ENCODE assay signal across 29 cellular contexts in genomic region chr9:129223551-129224208, GRCh38. TPM values are rescaled to one million over a fixed set of nuclear protein-coding genes. Genes with fewer than 3 reads are reported as not detected.
DNase-seq lines count a peak whose midpoint lies in the region; ATAC-seq and TF ChIP-seq lines count a peak whose summit lies in the region.
"Had no signal": no experiment of that assay in that cellular context is flagged by ENCODE, and none has a peak within 500 bp of the region (broad histone marks: within the 10 kb centered on the region; RNA-seq: fewer than 3 reads in every experiment).

No MANE protein-coding gene starts in this region.

- ATAC-seq in central memory CD8-positive, alpha-beta T cell (replicated peaks; ENCODE audit: extremely low read depth, poor library complexity, severe bottlenecking), result no peak
- no peak for ATAC-seq in naive thymus-derived CD4-positive, alpha-beta T cell
- ATAC-seq in HG03460 (IDR thresholded peaks at IDR 0.05; ENCODE audit: unreplicated experiment), result no peak

- no CpG with 5 or more reads among the region's 15 CpGs for WGBS in neuronal stem cell (ENCODE audit: extremely low coverage in 2 of 2, insufficient read length in 2 of 2, insufficient replicate concordance in 1 of 2), 2 donors

- CTCF ChIA-PET in naive thymus-derived CD4-positive, alpha-beta T cell (lab: Charles Lee), result interaction anchor here (0.6 kb wide), 1 partner anchor 16 kb away, joined by 5 read pairs; no protein-coding TSS in a partner anchor

- H3K9me3 ChIP-seq in BE2C, result no peaks in the 10 kb centered on the region
- H3K9me3 ChIP-seq in neuronal stem cell (replicated peaks in 1 of 2; ENCODE audit: control insufficient read depth in 2 of 2, insufficient read depth in 1 of 2, low read depth in 1 of 2, low read length in 2 of 2), result no peaks in the 10 kb centered on the region
- H3K9me3 ChIP-seq in naive thymus-derived CD4-positive, alpha-beta T cell (ENCODE audit: control insufficient read depth in 2 of 3, low read length in 3 of 3), result no peaks in the 10 kb centered on the region
- H3K9me3 ChIP-seq: ascending aorta, thyroid gland had no signal

- no peak overlapping the region for H4K91ac ChIP-seq in neuronal stem cell (ENCODE audit: low read depth, low read length, poor library complexity)

- no peaks in the 10 kb centered on the region for H3K27me3 Mint-ChIP-seq in central memory CD8-positive, alpha-beta T cell
- H3K27me3 Mint-ChIP-seq in naive thymus-derived CD4-positive, alpha-beta T cell, result no peaks in the 10 kb centered on the region
- H3K27me3 Mint-ChIP-seq: activated T-cell treated with anti-CD3 and anti-CD28 coated beads, Interleukin-2, amount 50 U/mL, for 24 hours; CD4-positive, alpha-beta T cell had no signal

- H2BK15ac ChIP-seq in neuronal stem cell (ENCODE audit: low read length), result peak overlapping the region; percentile 59

- no peak overlapping the region for H3K27ac ChIP-seq in neuronal stem cell (replicated peaks; ENCODE audit: low read length)
- H3K27ac ChIP-seq in naive thymus-derived CD4-positive, alpha-beta T cell (ENCODE audit: low read depth, low read length), result no peak overlapping the region
- H3K27ac ChIP-seq: ascending aorta, thyroid gland had no signal

- H3K18ac ChIP-seq in neuronal stem cell (ENCODE audit: low read length), result peak overlapping the region; percentile 45

- peak overlapping the region; percentile 23 for H3K27ac Mint-ChIP-seq in central memory CD8-positive, alpha-beta T cell (ENCODE audit: low read depth)
- peak overlapping the region in 3 of 9 donors; percentile 42 to 85 (median 80) for H3K27ac Mint-ChIP-seq in naive thymus-derived CD4-positive, alpha-beta T cell
- H3K27ac Mint-ChIP-seq: progenitor cell of endocrine pancreas had no signal

- no peak overlapping the region for H3K4me3 Mint-ChIP-seq in central memory CD8-positive, alpha-beta T cell
- no peak overlapping the region for H3K4me3 Mint-ChIP-seq in naive thymus-derived CD4-positive, alpha-beta T cell
- H3K4me3 Mint-ChIP-seq: activated CD4-positive, alpha-beta memory T cell treated with anti-CD3 and anti-CD28 coated beads, Interleukin-2, amount 10 ng/mL, durations not matched to agents 7 days and 5 days; activated naive CD4-positive, alpha-beta T cell treated with anti-CD3 and anti-CD28 coated beads, Interleukin-2, amount 10 ng/mL, durations not matched to agents 7 days and 5 days; activated T-cell treated with anti-CD3 and anti-CD28 coated beads, Interleukin-2, amount 50 U/mL, for 24 hours; CD4-positive, alpha-beta T cell; H9; neural crest cell had no signal

- peaks cover 45% of the 10 kb centered on the region for H3K4me1 Mint-ChIP-seq in central memory CD8-positive, alpha-beta T cell
- peaks cover 26 to 45% (median 36%) of the 10 kb centered on the region in 7 donors for H3K4me1 Mint-ChIP-seq in naive thymus-derived CD4-positive, alpha-beta T cell

- H2BK120ac ChIP-seq in neuronal stem cell (ENCODE audit: low read depth, low read length), result peak overlapping the region; percentile 95

- POLR2A ChIA-PET in naive thymus-derived CD4-positive, alpha-beta T cell (lab: Charles Lee), result interaction anchor here (0.6 kb wide), 1 partner anchor 71 kb away, joined by 4 read pairs; no protein-coding TSS in a partner anchor

- TF ChIP-seq CTCF in BE2C (IDR thresholded peaks at IDR 0.05; ENCODE audit: low read depth, low read length), result no peak

- H2AK5ac ChIP-seq in neuronal stem cell (ENCODE audit: low read depth, low read length), result peak overlapping the region; percentile 97

- no peak overlapping the region for H4K8ac ChIP-seq in neuronal stem cell (ENCODE audit: low read depth, low read length)

- H3K27me3 ChIP-seq in BE2C (no peaks in the 10 kb centered on the region), neuronal stem cell (ENCODE audit: control insufficient read depth in 3 of 3, insufficient read depth in 3 of 3, low read depth in 1 of 3, low read length in 3 of 3) (no peaks in the 10 kb centered on the region)
- no peaks in the 10 kb centered on the region for H3K27me3 ChIP-seq in naive thymus-derived CD4-positive, alpha-beta T cell (ENCODE audit: control insufficient read depth in 2 of 2, insufficient read depth in 2 of 2, low read length in 2 of 2)
- H3K27me3 ChIP-seq: ascending aorta, thyroid gland had no signal

- peaks cover 3% of the 10 kb centered on the region for H3K36me3 Mint-ChIP-seq in central memory CD8-positive, alpha-beta T cell (ENCODE audit: insufficient read depth)
- H3K36me3 Mint-ChIP-seq in naive thymus-derived CD4-positive, alpha-beta T cell, result no peaks in the 10 kb centered on the region
- H3K36me3 Mint-ChIP-seq: activated naive CD4-positive, alpha-beta T cell treated with anti-CD3 and anti-CD28 coated beads, Interleukin-2, amount 10 ng/mL, durations not matched to agents 7 days and 5 days had no signal

- no peak overlapping the region for H3K9ac ChIP-seq in neuronal stem cell (ENCODE audit: low read depth, low read length, poor library complexity)

- H2AFZ ChIP-seq in neuronal stem cell (ENCODE audit: low read length), result peak overlapping the region; percentile 22

- intact Hi-C loops in naive thymus-derived CD4-positive, alpha-beta T cell (cut with micrococcal nuclease), result no loop called here

- H2BK12ac ChIP-seq in neuronal stem cell (ENCODE audit: low read length), result no peak overlapping the region

- no peaks in the 10 kb centered on the region for H3K79me1 ChIP-seq in neuronal stem cell (ENCODE audit: low read depth, low read length)

- peak; percentile 63 for DNase-seq in BE2C
- DNase-seq in DMS79 treated with DMSO at 0.1 percent for 48 hours (lab: John Stamatoyannopoulos, UW), result peak; percentile 23
- no peak for DNase-seq in central memory CD8-positive, alpha-beta T cell (ENCODE audit: low spot score in 2 of 2)
- no peak for DNase-seq in neuronal stem cell (ENCODE audit: low spot score)
- no peak for DNase-seq in naive thymus-derived CD4-positive, alpha-beta T cell
- DNase-seq in dermis blood vessel endothelial cell, result no peak
- DNase-seq in NCI-H146 treated with DMSO at 0.1 percent for 48 hours (lab: John Stamatoyannopoulos, UW; ENCODE audit: unreplicated experiment), result no peak
- DNase-seq: activated CD4-positive, alpha-beta memory T cell treated with anti-CD3 and anti-CD28 coated beads, Interleukin-2, amount 10 ng/mL, durations not matched to agents 7 days and 5 days; activated CD4-positive, CD25-positive, alpha-beta regulatory T cell; activated naive CD4-positive, alpha-beta T cell treated with anti-CD3 and anti-CD28 coated beads, Interleukin-2, amount 10 ng/mL, durations not matched to agents 7 days and 5 days; activated T-cell treated with anti-CD3 and anti-CD28 coated beads, Interleukin-2, amount 50 U/mL, for 24 hours; CD4-positive, alpha-beta T cell; cerebellar nuclear complex; DMS153; GF-D8; H9; MM.1S; NCI-H1417 treated with DMSO at 0.1 percent for 48 hours; NCI-H69; RPMI8226; stimulated activated CD4-positive, alpha-beta T cell treated with anti-CD3 and anti-CD28 coated beads, Interleukin-2, amount 100 ng/mL, for 48 hours; stimulated activated naive CD4-positive, alpha-beta T cell; T1000 had no signal

- H3K4me2 ChIP-seq in neuronal stem cell (ENCODE audit: insufficient read depth, low read length, poor library complexity, severe bottlenecking), result no peak overlapping the region

- peaks cover 3% of the 10 kb centered on the region; the same call in 1 of the 2 replicates for H3K4me1 ChIP-seq in BE2C
- peaks cover 13 to 18% of the 10 kb centered on the region in 2 donors for H3K4me1 ChIP-seq in neuronal stem cell (ENCODE audit: control insufficient read depth in 2 of 2, insufficient read depth in 1 of 2, low read depth in 1 of 2, low read length in 2 of 2)
- peaks cover 22 to 28% of the 10 kb centered on the region in 2 donors for H3K4me1 ChIP-seq in naive thymus-derived CD4-positive, alpha-beta T cell (ENCODE audit: control insufficient read depth in 2 of 2, insufficient read depth in 2 of 2, low read length in 2 of 2)
- H3K4me1 ChIP-seq: ascending aorta had no signal

- no peak overlapping the region for H3K4ac ChIP-seq in neuronal stem cell (ENCODE audit: low read length)

- H2BK5ac ChIP-seq in neuronal stem cell (ENCODE audit: low read length), result no peak overlapping the region

- H3K9me3 Mint-ChIP-seq in central memory CD8-positive, alpha-beta T cell, result no peaks in the 10 kb centered on the region
- H3K9me3 Mint-ChIP-seq in naive thymus-derived CD4-positive, alpha-beta T cell, result no peaks in the 10 kb centered on the region
- H3K9me3 Mint-ChIP-seq: activated CD4-positive, alpha-beta memory T cell treated with anti-CD3 and anti-CD28 coated beads, Interleukin-2, amount 10 ng/mL, durations not matched to agents 7 days and 5 days; activated naive CD4-positive, alpha-beta T cell treated with anti-CD3 and anti-CD28 coated beads, Interleukin-2, amount 10 ng/mL, durations not matched to agents 7 days and 5 days; activated T-cell treated with anti-CD3 and anti-CD28 coated beads, Interleukin-2, amount 50 U/mL, for 24 hours; CD4-positive, alpha-beta T cell; H9; neural crest cell had no signal

- no peak overlapping the region for H3K14ac ChIP-seq in neuronal stem cell (ENCODE audit: low read length)

- H3K36me3 ChIP-seq in BE2C, result no peaks in the 10 kb centered on the region
- H3K36me3 ChIP-seq in neuronal stem cell (replicated peaks in 1 of 2; ENCODE audit: control insufficient read depth in 2 of 2, insufficient read depth in 2 of 2, low read length in 2 of 2), result no peaks in the 10 kb centered on the region
- no peaks in the 10 kb centered on the region for H3K36me3 ChIP-seq in naive thymus-derived CD4-positive, alpha-beta T cell (ENCODE audit: control insufficient read depth in 2 of 3, insufficient read depth in 3 of 3, low read length in 3 of 3)
- H3K36me3 ChIP-seq: ascending aorta, thyroid gland had no signal

- no peak overlapping the region for H3K23ac ChIP-seq in neuronal stem cell (ENCODE audit: low read depth, low read length, poor library complexity)

- H3K4me3 ChIP-seq in BE2C (ENCODE audit: low read depth, low read length) (no peak overlapping the region), neuronal stem cell (ENCODE audit: low read length in 2 of 2) (no peak overlapping the region)
- H3K4me3 ChIP-seq in naive thymus-derived CD4-positive, alpha-beta T cell (ENCODE audit: low read length), result no peak overlapping the region
- H3K4me3 ChIP-seq: ascending aorta, skin epidermis, thyroid gland had no signal

RNA-seq across cellular contexts. Expression of gene IER5L, which starts 45.6 kb away (rescaled TPM):
- 38.6 TPM for polyA plus RNA-seq in BE2C (2012; ENCODE audit: insufficient read depth, insufficient read length, low read depth)
- 15.9 TPM for polyA plus RNA-seq in neuronal stem cell (2013, experiment 1 of 2)
- 15.2 TPM for polyA plus RNA-seq in neuronal stem cell (2013, experiment 2 of 2)
- total RNA-seq in naive thymus-derived CD4-positive, alpha-beta T cell, result 1 to 10 TPM; 3.4 to 6.8 (median 3.8) TPM
- polyA plus RNA-seq in naive thymus-derived CD4-positive, alpha-beta T cell, result under 1 TPM in 1 of 2 donors, not detected in 1; 0.08 TPM
- total RNA-seq in dermis blood vessel endothelial cell, result 13.0 and 19.4 TPM in 2 replicates

Comparison
In these comparisons a context has a peak if more than half of its experiments do, and no peak if none do; other contexts are left out.
1. DNase-seq: peak in BE2C (single experiment) and DMS79 treated with DMSO at 0.1 percent for 48 hours (single experiment); none in central memory CD8-positive, alpha-beta T cell (0 of 2), neuronal stem cell (single experiment), naive thymus-derived CD4-positive, alpha-beta T cell (0 of 9), dermis blood vessel endothelial cell (single experiment) and NCI-H146 treated with DMSO at 0.1 percent for 48 hours (single experiment).